2 cellular contexts compared by ENCODE assay signal in genomic region chr12:48965447-48965846, GRCh38.
TF ChIP-seq lines count a peak whose summit lies in the region.

No MANE protein-coding gene starts in this region.

TF ChIP-seq in HEK293, 187 proteins besides CTCF, POLR2A, EP300 and RAD21:
- TF ChIP-seq ZNF654 (tag by site-specific recombination; IDR thresholded peaks at IDR 0.05; ENCODE audit: low read depth): peak; percentile 25
- TF ChIP-seq PATZ1 (tag by site-specific recombination; IDR thresholded peaks at IDR 0.05): no peak
- peak; percentile 22; the same call in 1 of the 2 replicates for TF ChIP-seq PRDM1 (tag by site-specific recombination; IDR thresholded peaks at IDR 0.05)
- TF ChIP-seq ZNF843 (tag by site-specific recombination; IDR thresholded peaks at IDR 0.05): no peak

TF ChIP-seq in HepG2, 621 proteins besides CTCF, POLR2A, EP300 and RAD21:
- no peak for TF ChIP-seq HDAC2 (CRISPR knock-in tag; IDR thresholded peaks at IDR 0.05)
- TF ChIP-seq ZNF264 (CRISPR knock-in tag; IDR thresholded peaks at IDR 0.05): no peak
- TF ChIP-seq ZNF20 (CRISPR knock-in tag; IDR thresholded peaks at IDR 0.05): no peak
- peak; percentile 17; the same call in 1 of the 2 replicates for TF ChIP-seq SMC3 (IDR thresholded peaks at IDR 0.05; ENCODE audit: low read length)
- TF ChIP-seq SMAD3 (CRISPR knock-in tag; IDR thresholded peaks at IDR 0.05): no peak
- TF ChIP-seq STAG1 (CRISPR knock-in tag; IDR thresholded peaks at IDR 0.05): peak; percentile 29; the same call in 1 of the 2 replicates
